ENCODE assay signal across 1 cellular context in genomic region chr10:110840225-110840922, GRCh38.
TF ChIP-seq lines count a peak whose summit lies in the region.

No MANE protein-coding gene starts in this region.

TF ChIP-seq in HepG2, 621 proteins besides CTCF, POLR2A, EP300 and RAD21 (continued from another document and continues in another):
- TF ChIP-seq GRHL1 (CRISPR knock-in tag; conservative IDR thresholded peaks at IDR 0.05) (no peak), ATF6 (CRISPR knock-in tag; conservative IDR thresholded peaks at IDR 0.05) (no peak), PAXIP1 (CRISPR knock-in tag; conservative IDR thresholded peaks at IDR 0.05) (peak; percentile 91), TCF7L2 (IDR thresholded peaks at IDR 0.05; ENCODE audit: low read depth, low read length) (no peak), ERF (CRISPR knock-in tag; IDR thresholded peaks at IDR 0.05) (peak; percentile 40; the same call in 1 of the 2 replicates), ZNF704 (CRISPR knock-in tag; IDR thresholded peaks at IDR 0.05; ENCODE audit: borderline replicate concordance) (0 out of 2 replicates have a peak, but pooled peaks have one; percentile 33), FOXM1 (CRISPR knock-in tag; IDR thresholded peaks at IDR 0.05) (no peak), SOX5 (CRISPR knock-in tag; IDR thresholded peaks at IDR 0.05; ENCODE audit: borderline replicate concordance) (peak; percentile 77; the same call in 1 of the 2 replicates), ZNF841 (CRISPR knock-in tag; IDR thresholded peaks at IDR 0.05; ENCODE audit: borderline replicate concordance) (no peak), ZNF788 (CRISPR knock-in tag; IDR thresholded peaks at IDR 0.05; ENCODE audit: borderline replicate concordance) (peak; percentile 71; the same call in 1 of the 2 replicates), ZNF709 (CRISPR knock-in tag; IDR thresholded peaks at IDR 0.05) (no peak), SNRNP70 (IDR thresholded peaks at IDR 0.05; ENCODE audit: low read depth, low read length) (no peak), BCLAF1 (IDR thresholded peaks at IDR 0.05) (no peak), ZNF574 (CRISPR knock-in tag; IDR thresholded peaks at IDR 0.05) (peak; percentile 52; the same call in 1 of the 2 replicates), ZNF335 (CRISPR knock-in tag; IDR thresholded peaks at IDR 0.05) (no peak), TRAFD1 (CRISPR knock-in tag; IDR thresholded peaks at IDR 0.05; ENCODE audit: borderline replicate concordance) (no peak), AHDC1 (CRISPR knock-in tag; IDR thresholded peaks at IDR 0.05; ENCODE audit: borderline replicate concordance) (peak; percentile 72; the same call in 1 of the 2 replicates), TAF15 (IDR thresholded peaks at IDR 0.05; ENCODE audit: low read depth, low read length, poor library complexity, severe bottlenecking) (no peak), ZNF468 (CRISPR knock-in tag; IDR thresholded peaks at IDR 0.05) (no peak), CCDC6 (CRISPR knock-in tag; IDR thresholded peaks at IDR 0.05) (no peak), IKZF5 (CRISPR knock-in tag; IDR thresholded peaks at IDR 0.05) (peak; percentile 55; the same call in 1 of the 2 replicates), FOSL1 (CRISPR knock-in tag; IDR thresholded peaks at IDR 0.05; ENCODE audit: borderline replicate concordance) (no peak), TARDBP (CRISPR knock-in tag; IDR thresholded peaks at IDR 0.05) (peak; percentile 87), ZMYM3 (CRISPR knock-in tag; IDR thresholded peaks at IDR 0.05) (peak; percentile 76), REL (CRISPR knock-in tag; conservative IDR thresholded peaks at IDR 0.05) (no peak), SAFB2 (CRISPR knock-in tag; IDR thresholded peaks at IDR 0.05; ENCODE audit: borderline replicate concordance, low read depth) (no peak), ZNF333 (CRISPR knock-in tag; IDR thresholded peaks at IDR 0.05; ENCODE audit: borderline replicate concordance) (no peak)
